In the genomic region with DNA sequence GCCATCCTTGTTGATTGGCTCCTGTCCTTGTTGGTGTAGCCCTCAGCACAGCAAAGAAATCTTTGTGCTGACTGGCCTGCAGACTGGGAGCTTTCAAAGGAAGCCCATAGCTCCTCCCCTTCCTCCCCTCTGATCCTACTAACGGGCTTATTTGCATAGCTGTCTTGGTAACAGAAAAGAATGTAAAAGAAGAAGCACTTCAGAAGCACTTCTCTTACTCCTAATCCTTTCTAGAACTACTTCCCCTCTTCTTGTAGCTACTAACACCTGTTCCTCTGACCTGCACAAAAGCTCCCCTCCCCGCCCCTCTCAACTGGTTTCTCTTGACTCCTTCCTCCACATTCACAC, we compare ENCODE assay signal across 8 cellular contexts. TPM values are rescaled to one million over a fixed set of nuclear protein-coding genes. Genes with fewer than 3 reads are reported as not detected.
DNase-seq lines count a peak whose midpoint lies in the region; ATAC-seq and TF ChIP-seq lines count a peak whose summit lies in the region.

No MANE protein-coding gene starts in this region.

- peak; percentile 69 for DNase-seq in activated effector memory CD4-positive, alpha-beta T cell treated with anti-CD3 and anti-CD28 coated beads, Interleukin-2, amount 50 U/mL, for 16 hours
- no peak for DNase-seq in activated effector memory CD4-positive, alpha-beta T cell treated with Interleukin-2 at 50 U/mL for 16 hours
- DNase-seq in NCI-H2107 treated with DMSO at 0.1 percent for 48 hours (lab: John Stamatoyannopoulos, UW; ENCODE audit: unreplicated experiment): peak; percentile 82
- DNase-seq in chondrocyte (ENCODE audit: low spot score): no peak
- no peak for DNase-seq in AG20443 (ENCODE audit: low spot score)
- no peak for DNase-seq in PC-9

- intact Hi-C loops in PC-9 (cut with micrococcal nuclease; ENCODE audit: unreplicated experiment): no loop called here

- H3K27ac ChIP-seq in parathyroid adenoma (peak overlapping the region; percentile 68), PC-9 (no peak overlapping the region)

- H3K36me3 Mint-ChIP-seq in chondrocyte (ENCODE audit: low read depth): no peaks in the 10 kb centered on the region

- BruUV-seq in PC-9 (replicated peaks; lab: Mats Ljungman, UMichigan): no TSS peak

- peak overlapping the region; percentile 87 for H2AFZ ChIP-seq in parathyroid adenoma
- H2AFZ ChIP-seq in PC-9: no peak overlapping the region

- H3K9me3 Mint-ChIP-seq in chondrocyte (ENCODE audit: low read depth): no peaks in the 10 kb centered on the region

- CTCF ChIA-PET in PC-9 (lab: Charles Lee): no interaction called here

- ATAC-seq in HG02763 (IDR thresholded peaks at IDR 0.05; ENCODE audit: unreplicated experiment): peak; percentile 98

- no peak overlapping the region for H3K9ac ChIP-seq in parathyroid adenoma

- TF ChIP-seq CTCF in chondrocyte (IDR thresholded peaks at IDR 0.05) (no peak), parathyroid adenoma (IDR thresholded peaks at IDR 0.05) (no peak), PC-9 (conservative IDR thresholded peaks at IDR 0.05) (no peak)

- no peaks in the 10 kb centered on the region for H3F3A ChIP-seq in PC-9 (ENCODE audit: insufficient read depth, low read depth)

- H3K9me2 ChIP-seq in PC-9 (ENCODE audit: insufficient read depth): no peaks in the 10 kb centered on the region

- no peaks in the 10 kb centered on the region for H4K20me1 ChIP-seq in PC-9 (ENCODE audit: insufficient read depth)

- peak overlapping the region; percentile 79 for H3K27ac Mint-ChIP-seq in chondrocyte (ENCODE audit: unreplicated experiment)

- H3K79me2 ChIP-seq in parathyroid adenoma: no peaks in the 10 kb centered on the region
- H3K79me2 ChIP-seq in PC-9 (ENCODE audit: low read depth): no peaks in the 10 kb centered on the region

- peaks cover 39% of the 10 kb centered on the region for H3K4me1 Mint-ChIP-seq in chondrocyte (ENCODE audit: low read depth)

- POLR2A ChIA-PET in PC-9 (lab: Charles Lee; ENCODE audit: unreplicated experiment): no interaction called here

- H3K36me3 ChIP-seq in parathyroid adenoma (ENCODE audit: control insufficient read depth, insufficient read depth, low read length): no peaks in the 10 kb centered on the region
- no peaks in the 10 kb centered on the region for H3K36me3 ChIP-seq in PC-9 (ENCODE audit: low read depth)

- H3K27me3 ChIP-seq in parathyroid adenoma (ENCODE audit: control insufficient read depth, insufficient read depth, low read length) (no peaks in the 10 kb centered on the region), PC-9 (ENCODE audit: insufficient read depth, low read depth) (no peaks in the 10 kb centered on the region)

- no peaks in the 10 kb centered on the region for H3K27me3 Mint-ChIP-seq in chondrocyte (ENCODE audit: low read depth)

- H3K4me2 ChIP-seq in parathyroid adenoma (ENCODE audit: low read length) (no peak overlapping the region), PC-9 (no peak overlapping the region)

- H3K9me3 ChIP-seq in parathyroid adenoma (ENCODE audit: control insufficient read depth, low read length): no peaks in the 10 kb centered on the region
- H3K9me3 ChIP-seq in PC-9 (ENCODE audit: insufficient read depth, low read depth): no peaks in the 10 kb centered on the region

- H3K4me3 ChIP-seq in parathyroid adenoma (ENCODE audit: low read depth, low read length): no peak overlapping the region
- H3K4me3 ChIP-seq in PC-9: no peak overlapping the region

- H3K4me3 Mint-ChIP-seq in chondrocyte (ENCODE audit: unreplicated experiment): no peak overlapping the region

- peaks cover 38% of the 10 kb centered on the region for H3K4me1 ChIP-seq in parathyroid adenoma
- H3K4me1 ChIP-seq in PC-9 (replicated peaks; ENCODE audit: insufficient read depth): no peaks in the 10 kb centered on the region

RNA-seq across cellular contexts. Expression of a gene that starts 14.3 kb away (rescaled TPM):
- total RNA-seq in chondrocyte (12.3 to 20.4 TPM (median 14.2 TPM) in 3 replicates), PC-9 (2021) (9.0 and 14.9 TPM in 2 replicates)

Comparison
In these comparisons a context has a peak if more than half of its experiments do, and no peak if none do; other contexts are left out.
1. DNase-seq: peak in activated effector memory CD4-positive, alpha-beta T cell treated with anti-CD3 and anti-CD28 coated beads, Interleukin-2, amount 50 U/mL, for 16 hours (single experiment) and NCI-H2107 treated with DMSO at 0.1 percent for 48 hours (single experiment); none in activated effector memory CD4-positive, alpha-beta T cell treated with Interleukin-2 at 50 U/mL for 16 hours (single experiment), chondrocyte (single experiment), AG20443 (single experiment) and PC-9 (0 of 2).